1 cellular context compared by ENCODE assay signal in genomic region chr10:122113161-122113944, GRCh38.
TF ChIP-seq lines count a peak whose summit lies in the region.

No MANE protein-coding gene starts in this region.

TF ChIP-seq in HepG2, 621 proteins besides CTCF, POLR2A, EP300 and RAD21 (continued from another document and continues in another):
- TF ChIP-seq CREM (IDR thresholded peaks at IDR 0.05): no peak; the same call in 1 of the 2 replicates
- TF ChIP-seq CREM (CRISPR knock-in tag; IDR thresholded peaks at IDR 0.05): no peak
- no peak for TF ChIP-seq ZNF891 (CRISPR knock-in tag; IDR thresholded peaks at IDR 0.05)
- TF ChIP-seq ZSCAN12 (CRISPR knock-in tag; IDR thresholded peaks at IDR 0.05): no peak
- TF ChIP-seq HIC2 (CRISPR knock-in tag; IDR thresholded peaks at IDR 0.05; ENCODE audit: low read depth): no peak
- TF ChIP-seq TEAD2 (CRISPR knock-in tag; IDR thresholded peaks at IDR 0.05): 0 out of 2 replicates have a peak, but pooled peaks have one; percentile 11
- TF ChIP-seq JUN (CRISPR knock-in tag; IDR thresholded peaks at IDR 0.05): no peak
- TF ChIP-seq ZNF7 (CRISPR knock-in tag; IDR thresholded peaks at IDR 0.05): no peak
- no peak; the same call in 1 of the 2 replicates for TF ChIP-seq TEF (CRISPR knock-in tag; IDR thresholded peaks at IDR 0.05)
- peak; percentile 86; the same call in 1 of the 2 replicates for TF ChIP-seq DRAP1 (CRISPR knock-in tag; IDR thresholded peaks at IDR 0.05)
- TF ChIP-seq ZNF33A (CRISPR knock-in tag; IDR thresholded peaks at IDR 0.05; ENCODE audit: borderline replicate concordance): no peak
- TF ChIP-seq GTF3A (CRISPR knock-in tag; conservative IDR thresholded peaks at IDR 0.05): no peak; the same call in 1 of the 2 replicates
- TF ChIP-seq PHF21A (CRISPR knock-in tag; IDR thresholded peaks at IDR 0.05): peak; percentile 88
- TF ChIP-seq, protein P1, sequence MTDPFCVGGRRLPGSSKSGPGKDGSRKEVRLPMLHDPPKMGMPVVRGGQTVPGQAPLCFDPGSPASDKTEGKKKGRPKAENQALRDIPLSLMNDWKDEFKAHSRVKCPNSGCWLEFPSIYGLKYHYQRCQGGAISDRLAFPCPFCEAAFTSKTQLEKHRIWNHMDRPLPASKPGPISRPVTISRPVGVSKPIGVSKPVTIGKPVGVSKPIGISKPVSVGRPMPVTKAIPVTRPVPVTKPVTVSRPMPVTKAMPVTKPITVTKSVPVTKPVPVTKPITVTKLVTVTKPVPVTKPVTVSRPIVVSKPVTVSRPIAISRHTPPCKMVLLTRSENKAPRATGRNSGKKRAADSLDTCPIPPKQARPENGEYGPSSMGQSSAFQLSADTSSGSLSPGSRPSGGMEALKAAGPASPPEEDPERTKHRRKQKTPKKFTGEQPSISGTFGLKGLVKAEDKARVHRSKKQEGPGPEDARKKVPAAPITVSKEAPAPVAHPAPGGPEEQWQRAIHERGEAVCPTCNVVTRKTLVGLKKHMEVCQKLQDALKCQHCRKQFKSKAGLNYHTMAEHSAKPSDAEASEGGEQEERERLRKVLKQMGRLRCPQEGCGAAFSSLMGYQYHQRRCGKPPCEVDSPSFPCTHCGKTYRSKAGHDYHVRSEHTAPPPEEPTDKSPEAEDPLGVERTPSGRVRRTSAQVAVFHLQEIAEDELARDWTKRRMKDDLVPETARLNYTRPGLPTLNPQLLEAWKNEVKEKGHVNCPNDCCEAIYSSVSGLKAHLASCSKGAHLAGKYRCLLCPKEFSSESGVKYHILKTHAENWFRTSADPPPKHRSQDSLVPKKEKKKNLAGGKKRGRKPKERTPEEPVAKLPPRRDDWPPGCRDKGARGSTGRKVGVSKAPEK (CRISPR knock-in tag; IDR thresholded peaks at IDR 0.05; ENCODE audit: borderline replicate concordance): no peak
- no peak for TF ChIP-seq ZNF770 (CRISPR knock-in tag; IDR thresholded peaks at IDR 0.05)
- peak; percentile 73; the same call in 1 of the 2 replicates for TF ChIP-seq ZFP82 (CRISPR knock-in tag; IDR thresholded peaks at IDR 0.05; ENCODE audit: borderline replicate concordance)
- no peak; the same call in 1 of the 2 replicates for TF ChIP-seq MTF2 (CRISPR knock-in tag; IDR thresholded peaks at IDR 0.05; ENCODE audit: borderline replicate concordance)
- TF ChIP-seq ZNF329 (CRISPR knock-in tag; IDR thresholded peaks at IDR 0.05; ENCODE audit: low read depth): no peak
- no peak for TF ChIP-seq ZFAT (CRISPR knock-in tag; conservative IDR thresholded peaks at IDR 0.05)
- peak; percentile 66; the same call in 1 of the 2 replicates for TF ChIP-seq ZNF800 (CRISPR knock-in tag; IDR thresholded peaks at IDR 0.05)
- TF ChIP-seq, protein P2, sequence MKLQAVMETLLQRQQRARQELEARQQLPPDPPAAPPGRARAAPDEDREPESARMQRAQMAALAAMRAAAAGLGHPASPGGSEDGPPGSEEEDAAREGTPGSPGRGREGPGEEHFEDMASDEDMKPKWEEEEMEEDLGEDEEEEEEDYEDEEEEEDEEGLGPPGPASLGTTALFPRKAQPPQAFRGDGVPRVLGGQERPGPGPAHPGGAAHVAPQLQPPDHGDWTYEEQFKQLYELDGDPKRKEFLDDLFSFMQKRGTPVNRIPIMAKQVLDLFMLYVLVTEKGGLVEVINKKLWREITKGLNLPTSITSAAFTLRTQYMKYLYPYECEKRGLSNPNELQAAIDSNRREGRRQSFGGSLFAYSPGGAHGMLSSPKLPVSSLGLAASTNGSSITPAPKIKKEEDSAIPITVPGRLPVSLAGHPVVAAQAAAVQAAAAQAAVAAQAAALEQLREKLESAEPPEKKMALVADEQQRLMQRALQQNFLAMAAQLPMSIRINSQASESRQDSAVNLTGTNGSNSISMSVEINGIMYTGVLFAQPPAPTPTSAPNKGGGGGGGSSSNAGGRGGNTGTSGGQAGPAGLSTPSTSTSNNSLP (IDR thresholded peaks at IDR 0.05; ENCODE audit: low read depth, low read length): no peak
- no peak for TF ChIP-seq SIX4 (CRISPR knock-in tag; IDR thresholded peaks at IDR 0.05)
- TF ChIP-seq MTA3 (CRISPR knock-in tag; IDR thresholded peaks at IDR 0.05): no peak
- TF ChIP-seq MTF1 (CRISPR knock-in tag; IDR thresholded peaks at IDR 0.05): 0 out of 2 replicates have a peak, but pooled peaks have one; percentile 31
- peak; percentile 44 for TF ChIP-seq DMAP1 (CRISPR knock-in tag; IDR thresholded peaks at IDR 0.05)
- no peak for TF ChIP-seq NFIC (IDR thresholded peaks at IDR 0.05; ENCODE audit: low read length)
- 0 out of 2 replicates have a peak, but pooled peaks have one; percentile 25 for TF ChIP-seq DZIP1 (CRISPR knock-in tag; IDR thresholded peaks at IDR 0.05)
- TF ChIP-seq, protein P3, sequence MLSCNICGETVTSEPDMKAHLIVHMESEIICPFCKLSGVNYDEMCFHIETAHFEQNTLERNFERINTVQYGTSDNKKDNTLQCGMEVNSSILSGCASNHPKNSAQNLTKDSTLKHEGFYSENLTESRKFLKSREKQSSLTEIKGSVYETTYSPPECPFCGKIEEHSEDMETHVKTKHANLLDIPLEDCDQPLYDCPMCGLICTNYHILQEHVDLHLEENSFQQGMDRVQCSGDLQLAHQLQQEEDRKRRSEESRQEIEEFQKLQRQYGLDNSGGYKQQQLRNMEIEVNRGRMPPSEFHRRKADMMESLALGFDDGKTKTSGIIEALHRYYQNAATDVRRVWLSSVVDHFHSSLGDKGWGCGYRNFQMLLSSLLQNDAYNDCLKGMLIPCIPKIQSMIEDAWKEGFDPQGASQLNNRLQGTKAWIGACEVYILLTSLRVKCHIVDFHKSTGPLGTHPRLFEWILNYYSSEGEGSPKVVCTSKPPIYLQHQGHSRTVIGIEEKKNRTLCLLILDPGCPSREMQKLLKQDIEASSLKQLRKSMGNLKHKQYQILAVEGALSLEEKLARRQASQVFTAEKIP (CRISPR knock-in tag; IDR thresholded peaks at IDR 0.05; ENCODE audit: borderline replicate concordance): no peak
- TF ChIP-seq CCAR2 (optimal IDR thresholded peaks at IDR 0.05; ENCODE audit: low read depth, low read length): no peak
- TF ChIP-seq, protein P4, sequence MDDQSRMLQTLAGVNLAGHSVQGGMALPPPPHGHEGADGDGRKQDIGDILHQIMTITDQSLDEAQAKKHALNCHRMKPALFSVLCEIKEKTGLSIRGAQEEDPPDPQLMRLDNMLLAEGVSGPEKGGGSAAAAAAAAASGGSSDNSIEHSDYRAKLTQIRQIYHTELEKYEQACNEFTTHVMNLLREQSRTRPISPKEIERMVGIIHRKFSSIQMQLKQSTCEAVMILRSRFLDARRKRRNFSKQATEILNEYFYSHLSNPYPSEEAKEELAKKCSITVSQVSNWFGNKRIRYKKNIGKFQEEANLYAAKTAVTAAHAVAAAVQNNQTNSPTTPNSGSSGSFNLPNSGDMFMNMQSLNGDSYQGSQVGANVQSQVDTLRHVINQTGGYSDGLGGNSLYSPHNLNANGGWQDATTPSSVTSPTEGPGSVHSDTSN (CRISPR knock-in tag; IDR thresholded peaks at IDR 0.05; ENCODE audit: borderline replicate concordance): no peak
